ENCODE assay signal across 8 cellular contexts in genomic region chr9:133992780-133993634, GRCh38.
DNase-seq lines count a peak whose midpoint lies in the region; ATAC-seq and TF ChIP-seq lines count a peak whose summit lies in the region.

No MANE protein-coding gene starts in this region.

- H3K27me3 Mint-ChIP-seq in central memory CD8-positive, alpha-beta T cell = peaks cover 17% of the 10 kb centered on the region

- no peaks in the 10 kb centered on the region for H3K27me3 ChIP-seq in layer of hippocampus (ENCODE audit: control insufficient read depth, insufficient read depth, low read length)

- no peak overlapping the region for H3K27ac Mint-ChIP-seq in central memory CD8-positive, alpha-beta T cell (ENCODE audit: low read depth)

- peak; percentile 67 for DNase-seq in NCI-H2227 treated with DMSO at 0.1 percent for 48 hours (lab: John Stamatoyannopoulos, UW)
- peak; percentile 35 for DNase-seq in activated CD4-positive, CD25-positive, alpha-beta regulatory T cell treated with anti-CD3 and anti-CD28 coated beads, Interleukin-2, amount 50 U/mL, for 16 hours (ENCODE audit: low read depth, low spot score)
- DNase-seq in central memory CD8-positive, alpha-beta T cell (ENCODE audit: low spot score in 2 of 2) = peak; percentile 30 to 41
- peak; percentile 79 to 85 for DNase-seq in stimulated activated CD4-positive, alpha-beta T cell treated with anti-CD3 and anti-CD28 coated beads, Interleukin-2, amount 100 ng/mL, for 24 hours

- ATAC-seq in GM18520 (IDR thresholded peaks at IDR 0.05; ENCODE audit: unreplicated experiment) (peak; percentile 31), HG03095 (IDR thresholded peaks at IDR 0.05; ENCODE audit: unreplicated experiment) (peak; percentile 38)
- ATAC-seq in central memory CD8-positive, alpha-beta T cell (replicated peaks; ENCODE audit: extremely low read depth, poor library complexity, severe bottlenecking) = peak; percentile 74

- H3K9me3 Mint-ChIP-seq in central memory CD8-positive, alpha-beta T cell = no peaks in the 10 kb centered on the region

- H3K27ac ChIP-seq in 22Rv1 (peak overlapping the region; percentile 84), layer of hippocampus (ENCODE audit: low read depth, low read length) (peak overlapping the region; percentile 78)

- peaks cover 1% of the 10 kb centered on the region for H3K36me3 Mint-ChIP-seq in central memory CD8-positive, alpha-beta T cell (ENCODE audit: insufficient read depth)

- TF ChIP-seq CTCF in 22Rv1 (IDR thresholded peaks at IDR 0.05) = peak; percentile 75

- H3K4me3 Mint-ChIP-seq in central memory CD8-positive, alpha-beta T cell = peak overlapping the region; percentile 74

- H3K4me1 Mint-ChIP-seq in central memory CD8-positive, alpha-beta T cell = no peaks in the 10 kb centered on the region

Comparison
In these comparisons a context has a peak if more than half of its experiments do, and no peak if none do; other contexts are left out.
1. Peak in every context shown above with its lines: DNase-seq, ATAC-seq and H3K27ac ChIP-seq.